ENCODE assay signal across 8 cellular contexts in genomic region chr1:111222308-111223125, GRCh38. TPM values are rescaled to one million over a fixed set of nuclear protein-coding genes. Genes with fewer than 3 reads are reported as not detected.
DNase-seq lines count a peak whose midpoint lies in the region; ATAC-seq and TF ChIP-seq lines count a peak whose summit lies in the region.

No MANE protein-coding gene starts in this region.

- no peaks in the 10 kb centered on the region for H3K27me3 ChIP-seq in GM23338 (ENCODE audit: insufficient read depth)

- in situ Hi-C loops in astrocyte of the cerebellum (cut with HindIII; ENCODE audit: low sequenced_read_pairs): loop anchor here (25.0 kb wide), 1 partner anchor 540 kb away; the partner anchor contains the start of gene DDX20

- peaks cover 16% of the 10 kb centered on the region for H3K27me3 Mint-ChIP-seq in GM23338 (ENCODE audit: insufficient read depth, low read depth, poor library complexity)

- H3K4me3 Mint-ChIP-seq in GM23338: no peak overlapping the region

- H3K27ac Mint-ChIP-seq in GM23338: no peak overlapping the region

- H2AFZ ChIP-seq in GM23338: peak overlapping the region; percentile 31; the same call in 1 of the 2 replicates

- no peaks in the 10 kb centered on the region for H4K20me1 ChIP-seq in GM23338 (replicated peaks; ENCODE audit: insufficient read depth)

- peak; percentile 95 for ATAC-seq in GM23338

- H3K4me1 Mint-ChIP-seq in GM23338: peaks cover 40% of the 10 kb centered on the region

- peak; percentile 93 to 99 for TF ChIP-seq CTCF in GM23338 (conservative IDR thresholded peaks at IDR 0.05; ENCODE audit: low read depth in 2 of 2)
- peak; percentile 97 for TF ChIP-seq CTCF in astrocyte of the cerebellum (IDR thresholded peaks at IDR 0.05; ENCODE audit: low read depth, low read length, missing control alignments)

- H3K79me2 ChIP-seq in GM23338 (replicated peaks; ENCODE audit: insufficient read depth): no peaks in the 10 kb centered on the region

- no peaks in the 10 kb centered on the region for H3K36me3 Mint-ChIP-seq in GM23338 (ENCODE audit: low read depth)

- H3K4me3 ChIP-seq in GM23338 (no peak overlapping the region), astrocyte of the cerebellum (ENCODE audit: low read depth, low read length) (no peak overlapping the region)

- H3K4me2 ChIP-seq in GM23338: no peak overlapping the region

- DNase-seq in D341Med (ENCODE audit: low spot score) (peak; percentile 82), GM23338 (ENCODE audit: low spot score) (peak; percentile 89), NCI-H1105 (lab: John Stamatoyannopoulos, UW) (peak; percentile 63), T1000 (lab: John Stamatoyannopoulos, UW) (peak; percentile 75), astrocyte of the cerebellum (ENCODE audit: low read depth) (peak; percentile 24), hippocampal formation (lab: John Stamatoyannopoulos, UW) (peak; percentile 38 to 64), smooth muscle cell of the brain vasculature (ENCODE audit: low read depth, low spot score) (peak; percentile 28), OCI-M2 (lab: John Stamatoyannopoulos, UW; ENCODE audit: unreplicated experiment) (no peak)

- no peaks in the 10 kb centered on the region for H3F3A ChIP-seq in GM23338 (replicated peaks; ENCODE audit: low read depth)

- H3K27ac ChIP-seq in GM23338 (ENCODE audit: low read depth): no peak overlapping the region

- peaks cover 20% of the 10 kb centered on the region for H3K4me1 ChIP-seq in GM23338 (ENCODE audit: insufficient read depth)

- H3K9me2 ChIP-seq in GM23338 (ENCODE audit: insufficient read depth): peaks cover 5% of the 10 kb centered on the region; the same call in 1 of the 2 replicates

- H3K9me3 Mint-ChIP-seq in GM23338: no peaks in the 10 kb centered on the region

- H3K36me3 ChIP-seq in GM23338 (ENCODE audit: insufficient read depth): no peaks in the 10 kb centered on the region

TF ChIP-seq in GM23338, 12 proteins besides CTCF, POLR2A, EP300 and RAD21:
- no peak for TF ChIP-seq REST (IDR thresholded peaks at IDR 0.05; ENCODE audit: unreplicated experiment)
- no peak for TF ChIP-seq ZNF114 (CRISPR knock-in tag; IDR thresholded peaks at IDR 0.05)
- TF ChIP-seq EZH2phosphoT487 (IDR thresholded peaks at IDR 0.05; ENCODE audit: unreplicated experiment): no peak
- TF ChIP-seq NANOG (IDR thresholded peaks at IDR 0.05; ENCODE audit: borderline replicate concordance): no peak
- TF ChIP-seq JUNB (IDR thresholded peaks at IDR 0.05; ENCODE audit: unreplicated experiment): no peak
- no peak for TF ChIP-seq EZH2 (IDR thresholded peaks at IDR 0.05; ENCODE audit: low read depth, unreplicated experiment)
- no peak for TF ChIP-seq ETS1 (IDR thresholded peaks at IDR 0.05)
- no peak for TF ChIP-seq CREB1 (CRISPR knock-in tag; IDR thresholded peaks at IDR 0.05; ENCODE audit: low read depth)
- TF ChIP-seq ZNF462 (CRISPR knock-in tag; IDR thresholded peaks at IDR 0.05): no peak
- TF ChIP-seq POLR2AphosphoS5 (IDR thresholded peaks at IDR 0.05; ENCODE audit: low read depth): no peak
- no peak for TF ChIP-seq ZNF331 (CRISPR knock-in tag; IDR thresholded peaks at IDR 0.05; ENCODE audit: low read depth)
- TF ChIP-seq STAT1 (IDR thresholded peaks at IDR 0.05; ENCODE audit: unreplicated experiment): no peak

RNA-seq across cellular contexts. Expression of gene CHI3L2, which starts 5.0 kb away (rescaled TPM):
- not detected in 2 replicates for total RNA-seq in GM23338 (2014; rRNA removed; shearing (Covaris generic))
- polyA plus RNA-seq in GM23338 (2016; fragmentation: Nextera tagmentation; extraction: Ambion mirVana): 0.68 TPM in 1 of 2 replicates, not detected in the other

RNA-seq across cellular contexts. Expression of gene DENND2D, which starts 22.1 kb away (rescaled TPM):
- 3.0 and 5.9 TPM in 2 replicates for total RNA-seq in GM23338 (2014; rRNA removed; shearing (Covaris generic))
- polyA plus RNA-seq in GM23338 (2016; fragmentation: Nextera tagmentation; extraction: Ambion mirVana): 2.5 and 3.4 TPM in 2 replicates
